8 cellular contexts compared by ENCODE assay signal in the genomic region with DNA sequence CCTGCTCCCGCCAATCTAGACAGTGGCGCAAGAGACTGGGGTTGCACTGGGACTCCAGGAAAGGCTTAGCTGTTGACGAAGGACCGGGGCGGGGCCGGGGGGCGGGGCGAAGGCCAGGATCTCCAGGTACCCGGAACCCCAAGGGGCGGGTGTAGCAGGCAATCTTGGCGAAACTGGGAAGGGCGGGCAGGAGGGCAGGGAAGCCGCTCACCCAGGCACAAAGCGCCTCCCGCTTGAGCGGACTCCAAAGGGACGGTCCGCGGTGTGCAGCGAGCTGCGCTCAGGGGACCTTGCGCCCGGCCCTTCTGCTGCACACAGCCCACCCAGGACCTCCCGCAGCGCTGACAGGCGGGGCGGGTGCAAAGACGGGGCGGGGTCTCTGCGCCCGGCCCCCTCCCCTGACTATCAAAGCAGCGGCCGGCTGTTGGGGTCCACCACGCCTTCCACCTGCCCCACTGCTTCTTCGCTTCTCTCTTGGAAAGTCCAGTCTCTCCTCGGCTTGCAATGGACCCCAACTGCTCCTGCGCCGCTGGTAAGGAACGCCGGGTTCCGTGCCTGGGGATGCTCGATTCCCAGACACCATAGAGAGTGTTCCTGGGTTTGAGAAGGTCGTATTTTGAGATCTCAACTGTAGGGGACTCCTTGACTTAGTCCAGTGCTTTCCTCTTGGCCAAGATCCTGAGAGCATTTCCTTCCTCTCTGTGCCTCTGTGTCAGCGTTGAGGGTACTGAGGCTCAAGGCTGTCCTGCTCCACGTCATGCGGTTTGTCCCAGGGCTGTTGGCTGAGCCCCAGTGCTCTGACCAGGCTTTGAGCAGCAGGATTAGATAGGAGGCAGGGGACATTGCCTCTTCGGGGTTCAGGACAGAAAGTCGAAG. TPM values are rescaled to one million over a fixed set of nuclear protein-coding genes. Genes with fewer than 3 reads are reported as not detected.
DNase-seq lines count a peak whose midpoint lies in the region; ATAC-seq and TF ChIP-seq lines count a peak whose summit lies in the region.

TSS of gene MT1F (plus strand) at position 405 of the 876 bp plus-strand sequence. CDS start at position 505, 100 bp downstream.

- peak within 1 kb of the TSS in 2 of 4 donors; percentile 18 to 79 for H3K4me3 ChIP-seq in adrenal gland
- peak within 1 kb of the TSS; percentile 46 to 64 for H3K4me3 ChIP-seq in right atrium auricular region
- H3K4me3 ChIP-seq in rectal smooth muscle tissue (ENCODE audit: low read length), result peak within 1 kb of the TSS; percentile 60

- H3K36me3 ChIP-seq in adrenal gland (replicated peaks in 1 of 2) (no peaks in the 10 kb centered on the region), right atrium auricular region (no peaks in the 10 kb centered on the region), rectal smooth muscle tissue (ENCODE audit: control insufficient read depth, insufficient read depth, low read length) (no peaks in the 10 kb centered on the region)

- H3K27ac Mint-ChIP-seq in IgD-negative memory B cell (peak within 1 kb of the TSS in 2 of 3 donors; percentile 59 to 73), T-cell (peak within 1 kb of the TSS; percentile 92 to 93)

- TF ChIP-seq POLR2A in adrenal gland (IDR thresholded peaks at IDR 0.05), result peak; percentile 17 to 65

- ATAC-seq in T-cell (replicated peaks in 1 of 4) (peak; percentile 85 to 89 (median 86)), GM19395 (IDR thresholded peaks at IDR 0.05; ENCODE audit: unreplicated experiment) (no peak)

- peaks cover 3 to 15% of the 10 kb centered on the region in 2 donors for H3K4me1 ChIP-seq in adrenal gland (replicated peaks in 1 of 2)
- peaks cover 0 to 16% of the 10 kb centered on the region in 2 donors for H3K4me1 ChIP-seq in right atrium auricular region
- peaks cover 3% of the 10 kb centered on the region for H3K4me1 ChIP-seq in rectal smooth muscle tissue (ENCODE audit: control insufficient read depth, insufficient read depth, low read length)

- CTCF ChIA-PET in T-cell (lab: Charles Lee), result interaction anchor here in 1 of 2 donors (0.6 kb wide), 1 partner anchor 82 kb away, joined by 3 read pairs; no protein-coding TSS in a partner anchor

- intact Hi-C loops in adrenal gland (cut with DNase I), result no loop called here

- no peaks in the 10 kb centered on the region for H3K9me3 ChIP-seq in adrenal gland (replicated peaks in 1 of 3)
- H3K9me3 ChIP-seq in right atrium auricular region, result no peaks in the 10 kb centered on the region

- peak within 1 kb of the TSS; percentile 84 to 96 (median 92) for H3K4me3 Mint-ChIP-seq in IgD-negative memory B cell
- H3K4me3 Mint-ChIP-seq in T-cell, result peak within 1 kb of the TSS; percentile 91 to 97 (median 97)

- peaks cover 17% of the 10 kb centered on the region for H3K27me3 Mint-ChIP-seq in IgD-negative memory B cell
- H3K27me3 Mint-ChIP-seq in T-cell, result peaks cover 0 to 8% of the 10 kb centered on the region in 2 donors

- no peaks in the 10 kb centered on the region for H3K9me3 Mint-ChIP-seq in IgD-negative memory B cell
- no peaks in the 10 kb centered on the region for H3K9me3 Mint-ChIP-seq in T-cell

- H3K9ac ChIP-seq in rectal smooth muscle tissue (ENCODE audit: low read length), result peak within 1 kb of the TSS; percentile 33

- TF ChIP-seq CTCF in adrenal gland (IDR thresholded peaks at IDR 0.05) (no peak), right atrium auricular region (IDR thresholded peaks at IDR 0.05) (no peak)

- no peaks in the 10 kb centered on the region for H3K27me3 ChIP-seq in adrenal gland
- H3K27me3 ChIP-seq in right atrium auricular region, result peaks cover under 1 to 2% of the 10 kb centered on the region in 2 donors
- H3K27me3 ChIP-seq in rectal smooth muscle tissue (ENCODE audit: control insufficient read depth, insufficient read depth, low read length), result peaks cover 4% of the 10 kb centered on the region

- DNase-seq in D341Med (ENCODE audit: low spot score) (peak; percentile 53), T-cell (peak; percentile 23 to 75 (median 60)), adrenal gland (peak; percentile 91 to 98 (median 96)), right atrium auricular region (ENCODE audit: low spot score) (peak; percentile 84), ureter (ENCODE audit: low spot score) (peak; percentile 88)

- POLR2A ChIA-PET in T-cell (lab: Charles Lee), result interaction anchor here in 1 of 2 donors (0.6 kb wide), 2 partner anchors 32 to 81 kb away, joined by 8 to 9 read pairs; partner anchors contain the start of gene MT1E

- H3K36me3 Mint-ChIP-seq in IgD-negative memory B cell (no peaks in the 10 kb centered on the region), T-cell (no peaks in the 10 kb centered on the region)

- H3K4me1 Mint-ChIP-seq in IgD-negative memory B cell (peaks cover 5 to 24% (median 7%) of the 10 kb centered on the region in 3 donors), T-cell (peaks cover 27 to 30% (median 27%) of the 10 kb centered on the region in 3 donors)

- H3K27ac ChIP-seq in adrenal gland (peak within 1 kb of the TSS; percentile 27 to 96 (median 60)), right atrium auricular region (peak within 1 kb of the TSS; percentile 43 to 63), rectal smooth muscle tissue (ENCODE audit: low read depth, low read length) (no peak within 1 kb of the TSS)

- WGBS in adrenal gland, 4 donors, result 0 to 5% (median 1%) methylated on average over 14 to 48 of the region's 48 CpGs

RNA-seq across cellular contexts. Expression of gene MT1F, which starts in this region (rescaled TPM):
- polyA plus RNA-seq in IgD-negative memory B cell (9.7 TPM), adrenal gland (100 to 1,000 TPM in 1 of 3 donors, 10 to 100 TPM in 2; 46.1 to 107 (median 73.6) TPM)
- total RNA-seq in T-cell (10 to 100 TPM in 2 of 5 donors, 1 to 10 TPM in 3; 5.3 to 14.3 (median 9.3) TPM), adrenal gland (100 to 1,000 TPM in 1 of 8 donors, 10 to 100 TPM in 7; 10.8 to 204 (median 40.4) TPM), right atrium auricular region (1 to 10 TPM; 3.2 to 6.1 TPM), ureter (8.7 TPM)
